In genomic region chr2:163697429-163697828, GRCh38 we compare ENCODE assay signal across 15 cellular contexts. TPM values are rescaled to one million over a fixed set of nuclear protein-coding genes. Genes with fewer than 3 reads are reported as not detected.
A peak's percentile ranks its signal among the peaks of the same experiment; 100 is the strongest.
DNase-seq lines count a peak whose midpoint lies in the region; TF ChIP-seq lines count a peak whose summit lies in the region.
"Had no signal": no experiment of that assay in that cellular context is flagged by ENCODE, and none has a peak within 500 bp of the region (broad histone marks: within the 10 kb centered on the region; RNA-seq: fewer than 3 reads in every experiment).

No MANE protein-coding gene starts in this region.

- H3K79me1 ChIP-seq in neuronal stem cell (ENCODE audit: low read depth, low read length), result peaks cover 4% of the 10 kb centered on the region

- H3K79me2 ChIP-seq in MM.1S (ENCODE audit: low read length), result no peaks in the 10 kb centered on the region

- H3K27ac ChIP-seq in HEK293 (ENCODE audit: extremely low read depth, low read depth, low read length) (no peak overlapping the region), neuronal stem cell (replicated peaks; ENCODE audit: low read length) (no peak overlapping the region), MM.1S (ENCODE audit: low read length) (no peak overlapping the region)

- H3K36me3 ChIP-seq in HEK293 (ENCODE audit: control insufficient read depth in 2 of 2, insufficient read depth in 1 of 2, low read length in 2 of 2) (no peaks in the 10 kb centered on the region), neuronal stem cell (replicated peaks in 1 of 2; ENCODE audit: control insufficient read depth in 2 of 2, insufficient read depth in 2 of 2, low read length in 2 of 2) (peaks cover 2 to 4% of the 10 kb centered on the region in 2 donors), MM.1S (replicated peaks; ENCODE audit: insufficient read depth, low read length) (no peaks in the 10 kb centered on the region)
- H3K36me3 ChIP-seq: BE2C had no signal

- CTCF ChIA-PET in HEK293 (lab: Yijun Ruan, JAX), result interaction anchor here (0.6 kb wide), 1 partner anchor 38 kb away, joined by 3 read pairs; the partner anchor contains the start of gene FIGN
- CTCF ChIA-PET in HEK293T (lab: Yijun Ruan, JAX), result no interaction called here

- H3K9me3 Mint-ChIP-seq in chondrocyte (ENCODE audit: low read depth), result no peaks in the 10 kb centered on the region

- H2AK5ac ChIP-seq in neuronal stem cell (ENCODE audit: low read depth, low read length), result no peak overlapping the region

- no peak overlapping the region for H4K8ac ChIP-seq in neuronal stem cell (ENCODE audit: low read depth, low read length)

- H4K91ac ChIP-seq in neuronal stem cell (ENCODE audit: low read depth, low read length, poor library complexity), result no peak overlapping the region

- no peaks in the 10 kb centered on the region for H3K9me2 ChIP-seq in MM.1S (replicated peaks; ENCODE audit: insufficient read depth, low read length)

- H3K4me3 ChIP-seq in HEK293 (ENCODE audit: low read depth, low read length) (no peak overlapping the region), neuronal stem cell (ENCODE audit: low read length in 2 of 2) (no peak overlapping the region), MM.1S (ENCODE audit: low read length) (no peak overlapping the region)

- H3K4me1 ChIP-seq in HEK293 (ENCODE audit: control insufficient read depth, insufficient read depth, low read length) (peaks cover 8% of the 10 kb centered on the region; the same call in 1 of the 2 replicates), neuronal stem cell (ENCODE audit: control insufficient read depth in 2 of 2, insufficient read depth in 1 of 2, low read depth in 1 of 2, low read length in 2 of 2) (peaks cover 9 to 34% of the 10 kb centered on the region in 2 donors), MM.1S (ENCODE audit: low read length) (no peaks in the 10 kb centered on the region)
- H3K4me1 ChIP-seq: BE2C had no signal

- H3K27me3 ChIP-seq in neuronal stem cell (ENCODE audit: control insufficient read depth in 3 of 3, insufficient read depth in 3 of 3, low read depth in 1 of 3, low read length in 3 of 3), result no peaks in the 10 kb centered on the region
- no peaks in the 10 kb centered on the region for H3K27me3 ChIP-seq in MM.1S (replicated peaks; ENCODE audit: insufficient read depth, low read length)
- H3K27me3 ChIP-seq: BE2C had no signal

- no peak overlapping the region for H2BK12ac ChIP-seq in neuronal stem cell (ENCODE audit: low read length)

- H2BK15ac ChIP-seq in neuronal stem cell (ENCODE audit: low read length), result peak overlapping the region; percentile 34

- POLR2A ChIA-PET in HEK293 (lab: Yijun Ruan, JAX) (no interaction called here), HEK293T (lab: Yijun Ruan, JAX) (no interaction called here)

- no peak overlapping the region for H3K9ac ChIP-seq in neuronal stem cell (ENCODE audit: low read depth, low read length, poor library complexity)
- no peak overlapping the region for H3K9ac ChIP-seq in MM.1S (ENCODE audit: low read length)

- H3F3A ChIP-seq in MM.1S (ENCODE audit: insufficient read depth, low read length), result no peaks in the 10 kb centered on the region

- no peak for DNase-seq in chondrocyte (ENCODE audit: low spot score)
- no peak for DNase-seq in neuronal stem cell (ENCODE audit: low spot score)
- DNase-seq in MM.1S, result no peak
- DNase-seq in HEK293T (ENCODE audit: extremely low spot score), result no peak
- DNase-seq in DMS53 (lab: John Stamatoyannopoulos, UW), result no peak
- DNase-seq in LoVo (ENCODE audit: low spot score), result no peak
- DNase-seq: ACHN; BE2C; C1 segment of cervical spinal cord; CD4-positive, CD25-positive, alpha-beta regulatory T cell; CD8-positive, alpha-beta memory T cell; COR-L47; DMS 273 treated with DMSO at 0.1 percent for 48 hours had no signal

- peaks cover 76% of the 10 kb centered on the region for H3K4me1 Mint-ChIP-seq in chondrocyte (ENCODE audit: low read depth)
- H3K4me1 Mint-ChIP-seq: CD4-positive, CD25-positive, alpha-beta regulatory T cell; CD8-positive, alpha-beta memory T cell had no signal

- H2BK120ac ChIP-seq in neuronal stem cell (ENCODE audit: low read depth, low read length), result no peak overlapping the region

- peak overlapping the region; percentile 13 for H3K27ac Mint-ChIP-seq in chondrocyte (ENCODE audit: unreplicated experiment)
- H3K27ac Mint-ChIP-seq: CD4-positive, CD25-positive, alpha-beta regulatory T cell; CD8-positive, alpha-beta memory T cell had no signal

- WGBS in neuronal stem cell (ENCODE audit: extremely low coverage in 2 of 2, insufficient read length in 2 of 2, insufficient replicate concordance in 1 of 2), 2 donors, result no CpG with 5 or more reads among the region's 3 CpGs

- H3K36me3 Mint-ChIP-seq in chondrocyte (ENCODE audit: low read depth), result peaks cover 2% of the 10 kb centered on the region
- H3K36me3 Mint-ChIP-seq: CD4-positive, CD25-positive, alpha-beta regulatory T cell; CD8-positive, alpha-beta memory T cell had no signal

- no peak overlapping the region for H3K4me3 Mint-ChIP-seq in chondrocyte (ENCODE audit: unreplicated experiment)
- H3K4me3 Mint-ChIP-seq: CD4-positive, CD25-positive, alpha-beta regulatory T cell; CD8-positive, alpha-beta memory T cell had no signal

- no peaks in the 10 kb centered on the region for H4K20me1 ChIP-seq in MM.1S (ENCODE audit: insufficient read depth, low read length)

- no peaks in the 10 kb centered on the region for H3K27me3 Mint-ChIP-seq in chondrocyte (ENCODE audit: low read depth)
- H3K27me3 Mint-ChIP-seq: CD4-positive, CD25-positive, alpha-beta regulatory T cell; CD8-positive, alpha-beta memory T cell had no signal

- no peak overlapping the region for H2AFZ ChIP-seq in neuronal stem cell (ENCODE audit: low read length)
- H2AFZ ChIP-seq in MM.1S (ENCODE audit: low read length), result no peak overlapping the region

- no peak overlapping the region for H3K4ac ChIP-seq in neuronal stem cell (ENCODE audit: low read length)

- H2BK5ac ChIP-seq in neuronal stem cell (ENCODE audit: low read length), result no peak overlapping the region

- TF ChIP-seq CTCF in HEK293 (tag by site-specific recombination; IDR thresholded peaks at IDR 0.05) (no peak), chondrocyte (IDR thresholded peaks at IDR 0.05) (no peak), MM.1S (IDR thresholded peaks at IDR 0.05; ENCODE audit: low read length) (no peak)

- peak overlapping the region; percentile 79 for H3K18ac ChIP-seq in neuronal stem cell (ENCODE audit: low read length)

- H3K14ac ChIP-seq in neuronal stem cell (ENCODE audit: low read length), result no peak overlapping the region

- no peak overlapping the region for H3K4me2 ChIP-seq in neuronal stem cell (ENCODE audit: insufficient read depth, low read length, poor library complexity, severe bottlenecking)
- no peak overlapping the region for H3K4me2 ChIP-seq in MM.1S (ENCODE audit: low read depth, low read length)

- no peaks in the 10 kb centered on the region for H3K9me3 ChIP-seq in HEK293 (ENCODE audit: control insufficient read depth, insufficient read depth, low read depth, low read length)
- H3K9me3 ChIP-seq in neuronal stem cell (replicated peaks in 1 of 2; ENCODE audit: control insufficient read depth in 2 of 2, insufficient read depth in 1 of 2, low read depth in 1 of 2, low read length in 2 of 2), result no peaks in the 10 kb centered on the region
- no peaks in the 10 kb centered on the region for H3K9me3 ChIP-seq in MM.1S (replicated peaks; ENCODE audit: insufficient read depth, low read length)
- H3K9me3 ChIP-seq: BE2C had no signal

- no peak overlapping the region for H3K23ac ChIP-seq in neuronal stem cell (ENCODE audit: low read depth, low read length, poor library complexity)

TF ChIP-seq in HEK293, 187 proteins besides CTCF, POLR2A, EP300 and RAD21:
- TF ChIP-seq ZNF777 (tag by site-specific recombination; IDR thresholded peaks at IDR 0.05; ENCODE audit: borderline replicate concordance) (no peak), ZNF449 (tag by site-specific recombination; IDR thresholded peaks at IDR 0.05) (peak; percentile 75)

TF ChIP-seq in HEK293T, 16 proteins besides CTCF, POLR2A, EP300 and RAD21:
- no peak for TF ChIP-seq HDGF (IDR thresholded peaks at IDR 0.05; ENCODE audit: borderline replicate concordance)
- no peak for TF ChIP-seq BHLHE40 (IDR thresholded peaks at IDR 0.05; ENCODE audit: borderline replicate concordance)
- TF ChIP-seq SUZ12 (IDR thresholded peaks at IDR 0.05), result no peak
- TF ChIP-seq ZNF384 (IDR thresholded peaks at IDR 0.05), result no peak
- TF ChIP-seq FOXM1 (IDR thresholded peaks at IDR 0.05; ENCODE audit: borderline replicate concordance), result no peak
- TF ChIP-seq FOXK2 (IDR thresholded peaks at IDR 0.05), result no peak
- TF ChIP-seq PKNOX1 (IDR thresholded peaks at IDR 0.05), result no peak
- no peak for TF ChIP-seq L3MBTL2 (conservative IDR thresholded peaks at IDR 0.05)
- TF ChIP-seq NFRKB (IDR thresholded peaks at IDR 0.05), result no peak
- TF ChIP-seq FOXA1 (IDR thresholded peaks at IDR 0.05), result no peak
- TF ChIP-seq TARDBP (IDR thresholded peaks at IDR 0.05), result no peak
- no peak for TF ChIP-seq CTBP1 (IDR thresholded peaks at IDR 0.05; ENCODE audit: borderline replicate concordance)
- no peak for TF ChIP-seq SP1 (IDR thresholded peaks at IDR 0.05)
- no peak for TF ChIP-seq ELF4 (IDR thresholded peaks at IDR 0.05)
- TF ChIP-seq ARNT (IDR thresholded peaks at IDR 0.05), result no peak
- no peak for TF ChIP-seq LEF1 (IDR thresholded peaks at IDR 0.05; ENCODE audit: borderline replicate concordance)

RNA-seq across cellular contexts. Expression of gene FIGN, which starts 38.4 kb away (rescaled TPM):
- 11.8 to 23.4 TPM (median 12.1 TPM) in 3 replicates for total RNA-seq in chondrocyte
- 31.0 TPM for polyA plus RNA-seq in neuronal stem cell (2013, experiment 1 of 2)
- 31.9 TPM for polyA plus RNA-seq in neuronal stem cell (2013, experiment 2 of 2)
- total RNA-seq: CD4-positive, CD25-positive, alpha-beta regulatory T cell; CD8-positive, alpha-beta memory T cell; HT-29 had no signal
- polyA plus RNA-seq: CD4-positive, CD25-positive, alpha-beta regulatory T cell; CD8-positive, alpha-beta memory T cell had no signal
